Comparison of ENCODE assay signal across 9 cellular contexts in the genomic region with DNA sequence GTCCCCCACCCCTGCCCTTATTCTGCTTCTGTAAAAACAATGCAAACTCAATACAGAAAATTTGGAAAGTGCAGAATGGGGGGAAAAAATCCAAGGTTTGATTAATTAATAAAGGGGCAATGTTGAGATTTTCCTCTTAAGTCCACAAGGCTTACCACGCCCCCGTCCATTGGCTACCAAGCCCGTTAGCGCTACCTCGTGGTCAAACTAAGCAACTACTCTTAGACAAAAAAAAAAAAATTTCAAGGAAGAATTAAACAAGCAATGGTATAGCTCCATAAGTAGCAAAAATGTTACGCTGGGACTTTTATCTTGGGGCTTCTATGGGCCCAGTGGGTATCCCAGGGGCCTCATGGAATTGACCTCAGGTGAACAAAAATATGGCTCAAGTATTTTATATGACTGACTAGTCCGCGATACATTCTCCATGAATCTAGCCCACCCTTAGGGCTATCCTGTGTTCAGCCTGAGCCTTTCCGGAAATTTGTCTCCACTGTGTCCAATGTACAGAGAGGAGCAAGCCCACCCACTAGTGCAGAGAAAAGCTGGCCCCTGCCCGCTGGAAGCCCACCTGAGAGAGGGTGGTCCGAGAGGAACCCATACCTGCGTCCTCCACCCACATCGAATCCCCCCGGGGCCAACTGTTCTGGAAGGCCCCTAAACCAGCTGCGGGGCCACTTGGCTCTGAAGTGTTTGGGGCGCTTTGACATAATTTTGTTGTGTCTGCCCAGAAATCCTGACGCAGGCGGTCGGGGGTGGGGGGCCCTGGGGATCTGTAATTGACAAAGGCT. TPM values are rescaled to one million over a fixed set of nuclear protein-coding genes. Genes with fewer than 3 reads are reported as not detected.
DNase-seq lines count a peak whose midpoint lies in the region; ATAC-seq and TF ChIP-seq lines count a peak whose summit lies in the region.
"Had no signal": no experiment of that assay in that cellular context is flagged by ENCODE, and none has a peak within 500 bp of the region (broad histone marks: within the 10 kb centered on the region; RNA-seq: fewer than 3 reads in every experiment).

No MANE protein-coding gene starts in this region.

- CTCF ChIA-PET in HEK293T (lab: Yijun Ruan, JAX): interaction anchor here (0.6 to 1.5 kb wide), 14 partner anchors 9 to 151 kb away, joined by 3 to 9 read pairs (median 4); no protein-coding TSS in a partner anchor

- DNase-seq in BE2C (peak; percentile 74), HEK293T (ENCODE audit: extremely low spot score) (peak; percentile 69), NCI-H82 (lab: John Stamatoyannopoulos, UW) (peak; percentile 90), epithelial cell of esophagus (ENCODE audit: low read depth) (peak; percentile 82), mucosa of gallbladder (ENCODE audit: low spot score) (peak; percentile 34)
- peak; percentile 12 to 15 for DNase-seq in activated CD4-positive, alpha-beta T cell treated with anti-CD3 and anti-CD28 coated beads, Interleukin-2, amount 50 U/mL, for 4 hours

- POLR2A ChIA-PET in HEK293T (lab: Yijun Ruan, JAX): interaction anchor here (0.7 to 2.3 kb wide), 3 partner anchors 35 to 136 kb away, joined by 3 to 18 read pairs (median 4); no protein-coding TSS in a partner anchor

- TF ChIP-seq CTCF in BE2C (IDR thresholded peaks at IDR 0.05; ENCODE audit: low read depth, low read length): peak; percentile 89
- TF ChIP-seq CTCF in epithelial cell of esophagus (IDR thresholded peaks at IDR 0.05; ENCODE audit: insufficient read depth, low read depth, low read length, missing control alignments): peak; percentile 89

- H3K36me3 ChIP-seq in BE2C: no peaks in the 10 kb centered on the region
- no peaks in the 10 kb centered on the region for H3K36me3 ChIP-seq in subcutaneous abdominal adipose tissue (ENCODE audit: control insufficient read depth in 5 of 5, insufficient read depth in 5 of 5, low read length in 5 of 5)

- no peak for ATAC-seq in HG02623 (IDR thresholded peaks at IDR 0.05; ENCODE audit: unreplicated experiment)

- H3K4me3 ChIP-seq in BE2C (ENCODE audit: low read depth, low read length) (peak overlapping the region; percentile 44), epithelial cell of esophagus (ENCODE audit: low read length) (no peak overlapping the region), subcutaneous abdominal adipose tissue (ENCODE audit: low read depth in 1 of 5, low read length in 5 of 5) (peak overlapping the region in 3 of 5 donors; percentile 6 to 43 (median 11))
- H3K4me3 ChIP-seq: skin epidermis had no signal

- H3K9me3 ChIP-seq in BE2C (no peaks in the 10 kb centered on the region), subcutaneous abdominal adipose tissue (ENCODE audit: control insufficient read depth in 5 of 5, low read length in 5 of 5) (no peaks in the 10 kb centered on the region)

- peaks cover 7% of the 10 kb centered on the region for H3K4me1 ChIP-seq in BE2C
- peaks cover 3 to 29% (median 19%) of the 10 kb centered on the region in 5 donors for H3K4me1 ChIP-seq in subcutaneous abdominal adipose tissue (ENCODE audit: control insufficient read depth in 5 of 5, insufficient read depth in 5 of 5, low read length in 5 of 5)

- no peak overlapping the region for H3K27ac ChIP-seq in subcutaneous abdominal adipose tissue (ENCODE audit: low read depth, low read length)

- H3K9ac ChIP-seq in subcutaneous abdominal adipose tissue (ENCODE audit: low read length in 5 of 5): peak overlapping the region in 2 of 5 donors; percentile 21 to 47

- H3K27me3 ChIP-seq in BE2C: no peaks in the 10 kb centered on the region
- no peaks in the 10 kb centered on the region for H3K27me3 ChIP-seq in subcutaneous abdominal adipose tissue (ENCODE audit: control insufficient read depth in 5 of 5, insufficient read depth in 4 of 5, low read length in 5 of 5)

TF ChIP-seq in HEK293T, 16 proteins besides CTCF, POLR2A, EP300 and RAD21:
- TF ChIP-seq ZNF384 (IDR thresholded peaks at IDR 0.05) (peak; percentile 94), HDGF (IDR thresholded peaks at IDR 0.05; ENCODE audit: borderline replicate concordance) (no peak)

RNA-seq across cellular contexts. Expression of gene TEX2, which starts 19.1 kb away (rescaled TPM):
- 13.0 TPM for polyA plus RNA-seq in BE2C (2012; ENCODE audit: insufficient read depth, insufficient read length, low read depth)
- 74.9 TPM for total RNA-seq in mucosa of gallbladder

Comparison
In these comparisons a context has a peak if more than half of its experiments do, and no peak if none do; other contexts are left out.
1. DNase-seq: peak in every context shown above with its lines; median percentile 90 in NCI-H82; 82 in epithelial cell of esophagus; 74 in BE2C; 69 in HEK293T; 34 in mucosa of gallbladder; 14 in activated CD4-positive, alpha-beta T cell treated with anti-CD3 and anti-CD28 coated beads, Interleukin-2, amount 50 U/mL, for 4 hours.